8 cellular contexts compared by ENCODE assay signal in the genomic region with DNA sequence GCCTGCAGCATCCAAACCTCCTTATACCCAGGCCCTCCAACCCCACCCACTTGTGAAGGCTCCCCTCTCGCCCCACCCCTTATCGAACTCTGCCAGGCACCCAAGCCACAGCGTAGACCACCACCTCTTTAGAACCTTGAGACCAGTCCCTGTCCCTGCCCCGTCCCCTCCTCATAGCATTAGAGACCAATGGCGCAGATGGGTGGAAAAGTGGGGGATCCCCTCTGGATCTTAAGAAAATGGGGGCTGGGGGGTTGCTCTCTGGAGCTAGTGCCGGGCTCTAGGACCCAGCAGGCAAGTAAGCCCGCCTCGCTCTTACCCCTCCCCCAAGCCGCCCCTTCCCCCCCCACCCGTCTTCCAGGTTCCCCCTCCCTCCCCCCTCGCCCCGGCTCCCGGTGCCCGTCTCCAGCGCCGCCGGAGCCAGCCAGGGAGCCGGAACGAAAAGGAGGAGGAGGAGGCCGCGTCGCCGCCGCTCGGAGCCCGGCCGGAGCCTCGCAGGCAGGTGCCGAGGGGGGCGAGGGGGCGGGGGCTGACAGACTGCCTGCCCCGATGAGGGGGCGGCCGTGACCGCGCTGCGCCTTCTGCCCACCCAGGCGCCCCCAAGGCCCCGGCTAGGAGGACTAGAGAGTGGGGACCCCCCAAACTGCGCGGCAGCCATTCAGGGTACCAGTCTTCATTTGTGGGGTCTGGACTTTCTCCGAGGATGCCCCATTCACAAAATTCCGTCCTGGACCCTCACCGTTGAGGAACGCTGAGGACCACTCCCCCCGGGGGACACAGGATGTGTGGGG. TPM values are rescaled to one million over a fixed set of nuclear protein-coding genes. Genes with fewer than 3 reads are reported as not detected.
A peak's percentile ranks its signal among the peaks of the same experiment; 100 is the strongest.
DNase-seq lines count a peak whose midpoint lies in the region; ATAC-seq and TF ChIP-seq lines count a peak whose summit lies in the region.

A gene with protein sequence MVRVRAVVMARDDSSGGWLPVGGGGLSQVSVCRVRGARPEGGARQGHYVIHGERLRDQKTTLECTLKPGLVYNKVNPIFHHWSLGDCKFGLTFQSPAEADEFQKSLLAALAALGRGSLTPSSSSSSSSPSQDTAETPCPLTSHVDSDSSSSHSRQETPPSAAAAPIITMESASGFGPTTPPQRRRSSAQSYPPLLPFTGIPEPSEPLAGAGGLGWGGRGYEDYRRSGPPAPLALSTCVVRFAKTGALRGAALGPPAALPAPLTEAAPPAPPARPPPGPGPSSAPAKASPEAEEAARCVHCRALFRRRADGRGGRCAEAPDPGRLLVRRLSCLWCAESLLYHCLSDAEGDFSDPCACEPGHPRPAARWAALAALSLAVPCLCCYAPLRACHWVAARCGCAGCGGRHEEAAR (plus strand): TSS at position 388 of the 791 bp plus-strand sequence. CDS start 1,606 bp downstream, outside the sequence.

- H3K27ac ChIP-seq in HEK293 (ENCODE audit: extremely low read depth, low read depth, low read length) = peak within 1 kb of the TSS; percentile 63
- peak within 1 kb of the TSS; percentile 85 for H3K27ac ChIP-seq in RWPE2 (ENCODE audit: poor library complexity, severe bottlenecking)

- TF ChIP-seq CTCF in BE2C (IDR thresholded peaks at IDR 0.05; ENCODE audit: low read depth, low read length) = no peak
- no peak for TF ChIP-seq CTCF in HEK293 (tag by site-specific recombination; IDR thresholded peaks at IDR 0.05)
- TF ChIP-seq CTCF in RWPE2 (IDR thresholded peaks at IDR 0.05; ENCODE audit: poor library complexity, severe bottlenecking) = no peak
- TF ChIP-seq CTCF in endothelial cell (IDR thresholded peaks at IDR 0.05; ENCODE audit: unreplicated experiment) = no peak

- DNase-seq in BE2C (peak; percentile 55), RWPE2 (ENCODE audit: low spot score) (no peak), endothelial cell (ENCODE audit: low spot score) (peak; percentile 33), occipital lobe (lab: John Stamatoyannopoulos, UW) (no peak)
- no peak for DNase-seq in stimulated activated naive CD4-positive, alpha-beta T cell treated with Interleukin-2 at 50 U/mL for 16 hours (lab: John Stamatoyannopoulos, UW)

- H3K4me1 ChIP-seq in BE2C (no peaks in the 10 kb centered on the region; the same call in 1 of the 2 replicates), HEK293 (ENCODE audit: control insufficient read depth, insufficient read depth, low read length) (peaks cover 19% of the 10 kb centered on the region), RWPE2 (ENCODE audit: insufficient read depth, poor library complexity, severe bottlenecking) (no peaks in the 10 kb centered on the region), mononuclear cell (ENCODE audit: insufficient read depth, low read length) (peaks cover 34% of the 10 kb centered on the region)

- H3K4me3 ChIP-seq in BE2C (ENCODE audit: low read depth, low read length) = peak within 1 kb of the TSS; percentile 75
- H3K4me3 ChIP-seq in HEK293 (ENCODE audit: low read depth, low read length) = peak within 1 kb of the TSS; percentile 56
- H3K4me3 ChIP-seq in RWPE2 (ENCODE audit: severe bottlenecking) = peak within 1 kb of the TSS; percentile 48
- H3K4me3 ChIP-seq in mononuclear cell (ENCODE audit: low read length) = peak within 1 kb of the TSS; percentile 30

- H3K27ac Mint-ChIP-seq in endothelial cell (ENCODE audit: unreplicated experiment) = peak within 1 kb of the TSS; percentile 26

- H3K9me3 Mint-ChIP-seq in endothelial cell (ENCODE audit: unreplicated experiment) = no peaks in the 10 kb centered on the region

- POLR2A ChIA-PET in HEK293 (lab: Yijun Ruan, JAX) = interaction anchor here (0.5 to 4.7 kb wide), 42 partner anchors 7 to 1707 kb away, joined by 3 to 223 read pairs (median 5); a partner anchor contains a TSS

- ATAC-seq in RWPE2 (ENCODE audit: low read depth) (peak; percentile 54), GM21529 (IDR thresholded peaks at IDR 0.05; ENCODE audit: unreplicated experiment) (no peak)

- no peaks in the 10 kb centered on the region for H3K27me3 ChIP-seq in BE2C
- H3K27me3 ChIP-seq in RWPE2 (ENCODE audit: insufficient read depth, poor library complexity, severe bottlenecking) = no peaks in the 10 kb centered on the region
- peaks cover 25% of the 10 kb centered on the region for H3K27me3 ChIP-seq in mononuclear cell (ENCODE audit: insufficient read depth, low read length)

- H3K9me3 ChIP-seq in BE2C (no peaks in the 10 kb centered on the region), HEK293 (ENCODE audit: control insufficient read depth, insufficient read depth, low read depth, low read length) (no peaks in the 10 kb centered on the region), RWPE2 (ENCODE audit: severe bottlenecking) (no peaks in the 10 kb centered on the region), mononuclear cell (ENCODE audit: low read depth, low read length) (no peaks in the 10 kb centered on the region)

- CTCF ChIA-PET in HEK293 (lab: Yijun Ruan, JAX) = interaction anchor here (0.6 to 9.2 kb wide), 12 partner anchors 14 to 542 kb away, joined by 3 to 76 read pairs (median 4); a partner anchor contains a TSS

- H3K36me3 Mint-ChIP-seq in endothelial cell (ENCODE audit: low read depth, unreplicated experiment) = peaks cover 8% of the 10 kb centered on the region

- peaks cover 12% of the 10 kb centered on the region for H3K4me1 Mint-ChIP-seq in endothelial cell (ENCODE audit: unreplicated experiment)

- peak within 1 kb of the TSS; percentile 95 for H3K4me3 Mint-ChIP-seq in endothelial cell (ENCODE audit: unreplicated experiment)

- H3K27me3 Mint-ChIP-seq in endothelial cell (ENCODE audit: unreplicated experiment) = peaks cover 26% of the 10 kb centered on the region

- no peaks in the 10 kb centered on the region; the same call in 1 of the 2 replicates for H3K36me3 ChIP-seq in BE2C
- peaks cover 13 to 32% of the 10 kb centered on the region in 2 experiments for H3K36me3 ChIP-seq in HEK293 (ENCODE audit: control insufficient read depth in 2 of 2, insufficient read depth in 1 of 2, low read length in 2 of 2)
- peaks cover 13% of the 10 kb centered on the region for H3K36me3 ChIP-seq in RWPE2 (ENCODE audit: low read depth)

TF ChIP-seq in HEK293, 187 proteins besides CTCF, POLR2A, EP300 and RAD21 (continues in another document):
- TF ChIP-seq ZNF654 (tag by site-specific recombination; IDR thresholded peaks at IDR 0.05; ENCODE audit: low read depth) (no peak), SCRT1 (tag by site-specific recombination; IDR thresholded peaks at IDR 0.05; ENCODE audit: borderline replicate concordance) (peak; percentile 67; the same call in 1 of the 2 replicates), ZNF768 (tag by site-specific recombination; IDR thresholded peaks at IDR 0.05) (no peak), SP3 (tag by site-specific recombination; IDR thresholded peaks at IDR 0.05) (peak; percentile 95), RBAK (tag by site-specific recombination; IDR thresholded peaks at IDR 0.05) (no peak), ZNF560 (tag by site-specific recombination; IDR thresholded peaks at IDR 0.05; ENCODE audit: borderline replicate concordance) (no peak), ZXDB (tag by site-specific recombination; IDR thresholded peaks at IDR 0.05) (peak; percentile 61), ZNF133 (tag by site-specific recombination; IDR thresholded peaks at IDR 0.05) (no peak), ZNF354C (tag by site-specific recombination; IDR thresholded peaks at IDR 0.05; ENCODE audit: borderline replicate concordance, low read depth) (no peak), ZNF155 (tag by site-specific recombination; IDR thresholded peaks at IDR 0.05) (no peak), ZNF274 (IDR thresholded peaks at IDR 0.05; ENCODE audit: low read length) (no peak), ZNF274 (tag by site-specific recombination; IDR thresholded peaks at IDR 0.05; ENCODE audit: borderline replicate concordance) (no peak), ZSCAN23 (tag by site-specific recombination; IDR thresholded peaks at IDR 0.05) (no peak; the same call in 1 of the 2 replicates), ZNF776 (tag by site-specific recombination; IDR thresholded peaks at IDR 0.05; ENCODE audit: borderline replicate concordance) (no peak), ZNF473 (tag by site-specific recombination; IDR thresholded peaks at IDR 0.05) (no peak), ZNF610 (tag by site-specific recombination; IDR thresholded peaks at IDR 0.05; ENCODE audit: borderline replicate concordance) (peak; percentile 22; the same call in 1 of the 2 replicates), ZNF266 (tag by site-specific recombination; IDR thresholded peaks at IDR 0.05; ENCODE audit: low read depth) (no peak), ZNF48 (tag by site-specific recombination; IDR thresholded peaks at IDR 0.05) (no peak), ZNF404 (tag by site-specific recombination; IDR thresholded peaks at IDR 0.05) (no peak)
- TF ChIP-seq, protein P1, sequence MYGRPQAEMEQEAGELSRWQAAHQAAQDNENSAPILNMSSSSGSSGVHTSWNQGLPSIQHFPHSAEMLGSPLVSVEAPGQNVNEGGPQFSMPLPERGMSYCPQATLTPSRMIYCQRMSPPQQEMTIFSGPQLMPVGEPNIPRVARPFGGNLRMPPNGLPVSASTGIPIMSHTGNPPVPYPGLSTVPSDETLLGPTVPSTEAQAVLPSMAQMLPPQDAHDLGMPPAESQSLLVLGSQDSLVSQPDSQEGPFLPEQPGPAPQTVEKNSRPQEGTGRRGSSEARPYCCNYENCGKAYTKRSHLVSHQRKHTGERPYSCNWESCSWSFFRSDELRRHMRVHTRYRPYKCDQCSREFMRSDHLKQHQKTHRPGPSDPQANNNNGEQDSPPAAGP (tag by site-specific recombination; IDR thresholded peaks at IDR 0.05) = 0 out of 2 replicates have a peak, but pooled peaks have one; percentile 40
- TF ChIP-seq, protein P2, sequence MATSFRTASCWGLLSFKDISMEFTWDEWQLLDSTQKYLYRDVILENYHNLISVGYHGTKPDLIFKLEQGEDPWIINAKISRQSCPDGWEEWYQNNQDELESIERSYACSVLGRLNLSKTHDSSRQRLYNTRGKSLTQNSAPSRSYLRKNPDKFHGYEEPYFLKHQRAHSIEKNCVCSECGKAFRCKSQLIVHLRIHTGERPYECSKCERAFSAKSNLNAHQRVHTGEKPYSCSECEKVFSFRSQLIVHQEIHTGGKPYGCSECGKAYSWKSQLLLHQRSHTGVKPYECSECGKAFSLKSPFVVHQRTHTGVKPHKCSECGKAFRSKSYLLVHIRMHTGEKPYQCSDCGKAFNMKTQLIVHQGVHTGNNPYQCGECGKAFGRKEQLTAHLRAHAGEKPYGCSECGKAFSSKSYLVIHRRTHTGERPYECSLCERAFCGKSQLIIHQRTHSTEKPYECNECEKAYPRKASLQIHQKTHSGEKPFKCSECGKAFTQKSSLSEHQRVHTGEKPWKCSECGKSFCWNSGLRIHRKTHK (tag by site-specific recombination; IDR thresholded peaks at IDR 0.05) = no peak

RNA-seq across cellular contexts. Expression of the gene that starts here (rescaled TPM):
- 11.9 TPM for polyA plus RNA-seq in BE2C (2012; ENCODE audit: insufficient read depth, insufficient read length, low read depth)
- total RNA-seq in endothelial cell (ENCODE audit: unreplicated experiment) (3.2 TPM), mononuclear cell (0.10 TPM), occipital lobe (1.4 TPM)

Comparison
In these comparisons a context has a peak if more than half of its experiments do, and no peak if none do; other contexts are left out.
1. DNase-seq: peak in BE2C (single experiment) and endothelial cell (single experiment); none in RWPE2 (single experiment), occipital lobe (single experiment) and stimulated activated naive CD4-positive, alpha-beta T cell treated with Interleukin-2 at 50 U/mL for 16 hours (single experiment).
2. Peak in every context shown above with its lines, with median percentiles within 50 percentile points of each other: H3K4me3 ChIP-seq.